13 cellular contexts compared by ENCODE assay signal in genomic region chr20:64241061-64241460, GRCh38.
"Had no signal": no experiment of that assay in that cellular context is flagged by ENCODE, and none has a peak within 500 bp of the region (broad histone marks: within the 10 kb centered on the region; RNA-seq: fewer than 3 reads in every experiment).

No MANE protein-coding gene starts in this region.

- H3K27ac ChIP-seq: esophagus muscularis mucosa, hepatocyte, parathyroid adenoma, SJSA1, skin epidermis, suprapubic skin, upper lobe of left lung had no signal

- H3K4me2 ChIP-seq: hepatocyte had no signal

- H3K4me3 Mint-ChIP-seq: activated CD4-positive, alpha-beta T cell treated with anti-CD3 and anti-CD28 coated beads, Interleukin-2, amount 10 ng/mL, durations not matched to agents 24 days and 14 days; activated naive CD4-positive, alpha-beta T cell treated with anti-CD3 and anti-CD28 coated beads for 36 hours; stimulated activated naive CD8-positive, alpha-beta T cell treated with anti-CD3 and anti-CD28 coated beads, Interleukin-15, Interleukin-2, amounts not matched to agents 100 ng/mL and 50 ng/mL, for 24 hours; WTC11 had no signal

- H3K4me3 ChIP-seq: esophagus muscularis mucosa, hepatocyte, SJSA1, skin epidermis, suprapubic skin, upper lobe of left lung had no signal

- H3K4me1 Mint-ChIP-seq: activated CD4-positive, alpha-beta T cell treated with anti-CD3 and anti-CD28 coated beads, Interleukin-2, amount 10 ng/mL, durations not matched to agents 24 days and 14 days had no signal

- H3K36me3 ChIP-seq: esophagus muscularis mucosa, SJSA1, suprapubic skin, upper lobe of left lung had no signal

- H3K9me3 ChIP-seq: esophagus muscularis mucosa, SJSA1, suprapubic skin, upper lobe of left lung had no signal

- H3K27me3 Mint-ChIP-seq: activated CD4-positive, alpha-beta T cell treated with anti-CD3 and anti-CD28 coated beads, Interleukin-2, amount 10 ng/mL, durations not matched to agents 24 days and 14 days; stimulated activated naive CD8-positive, alpha-beta T cell treated with anti-CD3 and anti-CD28 coated beads, Interleukin-15, Interleukin-2, amounts not matched to agents 100 ng/mL and 50 ng/mL, for 24 hours had no signal

- H3K9ac ChIP-seq: parathyroid adenoma had no signal

- ATAC-seq: WTC11 had no signal

- H2AFZ ChIP-seq: hepatocyte, parathyroid adenoma had no signal

- DNase-seq: activated CD4-positive, alpha-beta T cell treated with anti-CD3 and anti-CD28 coated beads, Interleukin-2, amount 10 ng/mL, durations not matched to agents 24 days and 14 days; activated CD8-positive, alpha-beta memory T cell treated with anti-CD3 and anti-CD28 coated beads, Interleukin-2, amount 50 U/mL, for 48 hours; activated naive CD4-positive, alpha-beta T cell treated with anti-CD3 and anti-CD28 coated beads for 36 hours; upper lobe of left lung had no signal

- H3K79me2 ChIP-seq: hepatocyte, parathyroid adenoma had no signal

- H3K27me3 ChIP-seq: hepatocyte, SJSA1, upper lobe of left lung had no signal

- H3K4me1 ChIP-seq: parathyroid adenoma, SJSA1, suprapubic skin, upper lobe of left lung had no signal

- H3K9me3 Mint-ChIP-seq: activated CD4-positive, alpha-beta T cell treated with anti-CD3 and anti-CD28 coated beads, Interleukin-2, amount 10 ng/mL, durations not matched to agents 24 days and 14 days; activated naive CD4-positive, alpha-beta T cell treated with anti-CD3 and anti-CD28 coated beads for 36 hours; activated T-helper 2 cell treated with anti-CD3 and anti-CD28 coated beads, Interferon-gamma antibody, Interleukin-2, Interleukin-4, amounts not matched to agents 10 μg/mL and 5 μg/mL and 100 μg/mL, durations not matched to agents 14 hours and 24 hours and 36 hours; stimulated activated naive CD8-positive, alpha-beta T cell treated with anti-CD3 and anti-CD28 coated beads, Interleukin-15, Interleukin-2, amounts not matched to agents 100 ng/mL and 50 ng/mL, for 24 hours had no signal

- H3K27ac Mint-ChIP-seq: activated CD4-positive, alpha-beta T cell treated with anti-CD3 and anti-CD28 coated beads, Interleukin-2, amount 10 ng/mL, durations not matched to agents 24 days and 14 days; activated naive CD4-positive, alpha-beta T cell treated with anti-CD3 and anti-CD28 coated beads for 36 hours; activated T-helper 2 cell treated with anti-CD3 and anti-CD28 coated beads, Interferon-gamma antibody, Interleukin-2, Interleukin-4, amounts not matched to agents 10 μg/mL and 5 μg/mL and 100 μg/mL, durations not matched to agents 14 hours and 24 hours and 36 hours; stimulated activated naive CD8-positive, alpha-beta T cell treated with anti-CD3 and anti-CD28 coated beads, Interleukin-15, Interleukin-2, amounts not matched to agents 100 ng/mL and 50 ng/mL, for 24 hours; WTC11 had no signal
